1 cellular context compared by ENCODE assay signal in genomic region chr6:37965964-37966676, GRCh38.
TF ChIP-seq lines count a peak whose summit lies in the region.

No MANE protein-coding gene starts in this region.

TF ChIP-seq in GM23338, 12 proteins besides CTCF, POLR2A, EP300 and RAD21 (continued from another document):
- TF ChIP-seq ZNF462 (CRISPR knock-in tag; IDR thresholded peaks at IDR 0.05), result no peak
- TF ChIP-seq POLR2AphosphoS5 (IDR thresholded peaks at IDR 0.05; ENCODE audit: low read depth), result no peak
- no peak for TF ChIP-seq EZH2phosphoT487 (IDR thresholded peaks at IDR 0.05; ENCODE audit: unreplicated experiment)
- TF ChIP-seq ETS1 (IDR thresholded peaks at IDR 0.05), result no peak
- TF ChIP-seq STAT1 (IDR thresholded peaks at IDR 0.05; ENCODE audit: unreplicated experiment), result no peak
- TF ChIP-seq ZNF331 (CRISPR knock-in tag; IDR thresholded peaks at IDR 0.05; ENCODE audit: low read depth), result no peak
